In the genomic region with DNA sequence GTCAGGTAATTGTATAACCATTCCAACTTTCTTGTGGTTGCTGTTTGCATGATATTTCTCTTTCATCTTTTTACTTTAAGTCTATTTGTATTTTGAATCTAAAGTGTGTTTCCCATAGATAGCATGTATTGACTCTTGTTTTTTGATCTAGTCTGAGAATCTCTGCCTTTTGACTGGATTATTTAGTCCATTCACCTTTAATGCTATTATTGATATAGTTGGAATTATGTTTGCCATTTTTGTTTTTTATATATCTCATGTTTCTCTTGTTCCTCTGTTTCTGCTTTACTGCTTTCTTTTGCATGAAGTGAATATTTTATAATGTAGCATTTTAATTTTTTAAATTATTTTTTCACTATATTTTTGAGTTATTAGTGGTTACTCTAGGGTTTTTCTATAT, we compare ENCODE assay signal across 19 cellular contexts.
"Had no signal": no experiment of that assay in that cellular context is flagged by ENCODE, and none has a peak within 500 bp of the region (broad histone marks: within the 10 kb centered on the region; RNA-seq: fewer than 3 reads in every experiment).

No MANE protein-coding gene starts in this region.

- H3K9me3 ChIP-seq: MG63 had no signal

- DNase-seq: MG63, NCI-H1048, NCI-H1092, NCI-H1092 treated with DMSO at 0.1 percent for 48 hours, NCI-H1105, NCI-H1417 treated with DMSO at 0.1 percent for 48 hours, NCI-H1436, NCI-H1436 treated with DMSO at 0.1 percent for 48 hours, NCI-H1694, NCI-H187, NCI-H187 treated with DMSO at 0.1 percent for 48 hours, NCI-H1930, NCI-H2081 treated with DMSO at 0.1 percent for 48 hours, NCI-H2107, NCI-H2171, NCI-H2227 treated with DMSO at 0.1 percent for 48 hours, NCI-H345, NCI-H446 treated with DMSO at 0.1 percent for 48 hours, NCI-H510A had no signal

- H3K27me3 ChIP-seq: MG63 had no signal

- H3K4me3 ChIP-seq: MG63 had no signal

- H3K36me3 ChIP-seq: MG63 had no signal
